In the genomic region with DNA sequence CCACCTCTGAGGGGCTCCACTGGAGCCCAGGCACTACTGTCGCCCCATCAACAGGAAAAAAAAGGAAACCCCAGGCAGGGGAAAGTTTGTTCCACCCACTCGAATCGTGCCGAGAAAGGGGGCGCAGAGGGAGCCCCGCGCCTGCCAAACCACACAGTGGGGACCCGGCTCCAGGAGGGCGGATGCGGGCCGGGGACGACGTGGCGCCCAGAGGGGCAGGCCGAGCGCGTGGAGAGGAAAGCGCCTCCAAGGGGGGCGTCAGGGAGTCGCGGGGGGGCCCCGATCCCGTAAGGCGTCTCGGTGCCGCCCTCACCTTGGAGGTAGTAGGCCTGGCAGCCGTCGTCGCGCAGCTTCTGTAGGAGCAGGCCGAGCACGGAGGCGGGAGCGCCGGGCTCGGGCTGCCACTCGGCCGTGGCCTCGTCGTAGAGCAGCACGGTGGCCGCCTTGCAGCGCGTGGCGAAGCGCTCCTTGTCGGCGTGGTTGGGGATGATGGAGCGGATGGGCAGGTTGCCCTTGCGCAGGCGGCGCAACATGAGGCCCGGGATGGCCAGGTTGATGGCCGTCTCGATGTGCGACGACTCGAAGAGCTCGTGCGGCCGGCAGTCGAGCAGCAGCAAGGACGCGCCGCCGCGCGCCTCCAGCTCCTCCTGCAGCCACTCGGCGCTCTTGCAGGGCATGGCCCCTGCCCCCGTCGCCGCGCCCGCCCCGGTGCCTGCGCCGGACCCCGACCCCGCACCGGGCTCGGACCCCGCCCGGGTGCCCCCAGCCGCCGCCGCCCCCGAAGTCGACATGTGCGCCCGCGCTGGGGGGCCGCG, we compare ENCODE assay signal across 1 cellular context.
TF ChIP-seq lines count a peak whose summit lies in the region.

No MANE protein-coding gene starts in this region.

TF ChIP-seq in WTC11, 78 proteins besides CTCF, POLR2A, EP300 and RAD21 (continued from another document and continues in another):
- TF ChIP-seq ZNF512 (CRISPR knock-in tag; IDR thresholded peaks at IDR 0.05; ENCODE audit: borderline replicate concordance) = no peak
- TF ChIP-seq AR (CRISPR knock-in tag; IDR thresholded peaks at IDR 0.05) = no peak
- no peak for TF ChIP-seq GTF2I (CRISPR knock-in tag; conservative IDR thresholded peaks at IDR 0.05)
- TF ChIP-seq ZNF317 (CRISPR knock-in tag; IDR thresholded peaks at IDR 0.05; ENCODE audit: borderline replicate concordance, low read depth) = 0 out of 2 replicates have a peak, but pooled peaks have one; percentile 22
- no peak for TF ChIP-seq RORB (CRISPR knock-in tag; IDR thresholded peaks at IDR 0.05)
- TF ChIP-seq FOXK1 (CRISPR knock-in tag; IDR thresholded peaks at IDR 0.05) = peak; percentile 77
- TF ChIP-seq SMAD3 (CRISPR knock-in tag; IDR thresholded peaks at IDR 0.05; ENCODE audit: borderline replicate concordance) = no peak
- TF ChIP-seq JUN (CRISPR knock-in tag; IDR thresholded peaks at IDR 0.05) = peak; percentile 88; the same call in 1 of the 2 replicates
- TF ChIP-seq ZNF219 (CRISPR knock-in tag; IDR thresholded peaks at IDR 0.05; ENCODE audit: borderline replicate concordance) = peak; percentile 38; the same call in 1 of the 2 replicates
- peak; percentile 93 for TF ChIP-seq FOXP1 (CRISPR knock-in tag; IDR thresholded peaks at IDR 0.05; ENCODE audit: borderline replicate concordance)
- peak; percentile 71; the same call in 1 of the 2 replicates for TF ChIP-seq ZBTB21 (CRISPR knock-in tag; IDR thresholded peaks at IDR 0.05; ENCODE audit: borderline replicate concordance)
- peak; percentile 88 for TF ChIP-seq MAX (CRISPR knock-in tag; IDR thresholded peaks at IDR 0.05)
- TF ChIP-seq ZMAT4 (CRISPR knock-in tag; IDR thresholded peaks at IDR 0.05) = no peak
- TF ChIP-seq JAZF1 (CRISPR knock-in tag; IDR thresholded peaks at IDR 0.05) = no peak
- TF ChIP-seq, protein P1, sequence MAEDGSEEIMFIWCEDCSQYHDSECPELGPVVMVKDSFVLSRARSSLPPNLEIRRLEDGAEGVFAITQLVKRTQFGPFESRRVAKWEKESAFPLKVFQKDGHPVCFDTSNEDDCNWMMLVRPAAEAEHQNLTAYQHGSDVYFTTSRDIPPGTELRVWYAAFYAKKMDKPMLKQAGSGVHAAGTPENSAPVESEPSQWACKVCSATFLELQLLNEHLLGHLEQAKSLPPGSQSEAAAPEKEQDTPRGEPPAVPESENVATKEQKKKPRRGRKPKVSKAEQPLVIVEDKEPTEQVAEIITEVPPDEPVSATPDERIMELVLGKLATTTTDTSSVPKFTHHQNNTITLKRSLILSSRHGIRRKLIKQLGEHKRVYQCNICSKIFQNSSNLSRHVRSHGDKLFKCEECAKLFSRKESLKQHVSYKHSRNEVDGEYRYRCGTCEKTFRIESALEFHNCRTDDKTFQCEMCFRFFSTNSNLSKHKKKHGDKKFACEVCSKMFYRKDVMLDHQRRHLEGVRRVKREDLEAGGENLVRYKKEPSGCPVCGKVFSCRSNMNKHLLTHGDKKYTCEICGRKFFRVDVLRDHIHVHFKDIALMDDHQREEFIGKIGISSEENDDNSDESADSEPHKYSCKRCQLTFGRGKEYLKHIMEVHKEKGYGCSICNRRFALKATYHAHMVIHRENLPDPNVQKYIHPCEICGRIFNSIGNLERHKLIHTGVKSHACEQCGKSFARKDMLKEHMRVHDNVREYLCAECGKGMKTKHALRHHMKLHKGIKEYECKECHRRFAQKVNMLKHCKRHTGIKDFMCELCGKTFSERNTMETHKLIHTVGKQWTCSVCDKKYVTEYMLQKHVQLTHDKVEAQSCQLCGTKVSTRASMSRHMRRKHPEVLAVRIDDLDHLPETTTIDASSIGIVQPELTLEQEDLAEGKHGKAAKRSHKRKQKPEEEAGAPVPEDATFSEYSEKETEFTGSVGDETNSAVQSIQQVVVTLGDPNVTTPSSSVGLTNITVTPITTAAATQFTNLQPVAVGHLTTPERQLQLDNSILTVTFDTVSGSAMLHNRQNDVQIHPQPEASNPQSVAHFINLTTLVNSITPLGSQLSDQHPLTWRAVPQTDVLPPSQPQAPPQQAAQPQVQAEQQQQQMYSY (CRISPR knock-in tag; IDR thresholded peaks at IDR 0.05) = 0 out of 2 replicates have a peak, but pooled peaks have one; percentile 7
- TF ChIP-seq PRRX2 (CRISPR knock-in tag; IDR thresholded peaks at IDR 0.05) = no peak
- TF ChIP-seq, protein P2, sequence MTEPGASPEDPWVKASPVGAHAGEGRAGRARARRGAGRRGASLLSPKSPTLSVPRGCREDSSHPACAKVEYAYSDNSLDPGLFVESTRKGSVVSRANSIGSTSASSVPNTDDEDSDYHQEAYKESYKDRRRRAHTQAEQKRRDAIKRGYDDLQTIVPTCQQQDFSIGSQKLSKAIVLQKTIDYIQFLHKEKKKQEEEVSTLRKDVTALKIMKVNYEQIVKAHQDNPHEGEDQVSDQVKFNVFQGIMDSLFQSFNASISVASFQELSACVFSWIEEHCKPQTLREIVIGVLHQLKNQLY (CRISPR knock-in tag; IDR thresholded peaks at IDR 0.05) = no peak
- TF ChIP-seq USF2 (CRISPR knock-in tag; IDR thresholded peaks at IDR 0.05) = 0 out of 2 replicates have a peak, but pooled peaks have one; percentile 40
- TF ChIP-seq, protein P3, sequence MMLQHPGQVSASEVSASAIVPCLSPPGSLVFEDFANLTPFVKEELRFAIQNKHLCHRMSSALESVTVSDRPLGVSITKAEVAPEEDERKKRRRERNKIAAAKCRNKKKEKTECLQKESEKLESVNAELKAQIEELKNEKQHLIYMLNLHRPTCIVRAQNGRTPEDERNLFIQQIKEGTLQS (CRISPR knock-in tag; conservative IDR thresholded peaks at IDR 0.05) = 0 out of 2 replicates have a peak, but pooled peaks have one; percentile 58
- TF ChIP-seq FOXP4 (CRISPR knock-in tag; IDR thresholded peaks at IDR 0.05) = peak; percentile 95
- no peak for TF ChIP-seq ATF2 (CRISPR knock-in tag; IDR thresholded peaks at IDR 0.05; ENCODE audit: borderline replicate concordance, low read depth)
- TF ChIP-seq, protein P4, sequence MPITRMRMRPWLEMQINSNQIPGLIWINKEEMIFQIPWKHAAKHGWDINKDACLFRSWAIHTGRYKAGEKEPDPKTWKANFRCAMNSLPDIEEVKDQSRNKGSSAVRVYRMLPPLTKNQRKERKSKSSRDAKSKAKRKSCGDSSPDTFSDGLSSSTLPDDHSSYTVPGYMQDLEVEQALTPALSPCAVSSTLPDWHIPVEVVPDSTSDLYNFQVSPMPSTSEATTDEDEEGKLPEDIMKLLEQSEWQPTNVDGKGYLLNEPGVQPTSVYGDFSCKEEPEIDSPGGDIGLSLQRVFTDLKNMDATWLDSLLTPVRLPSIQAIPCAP (CRISPR knock-in tag; IDR thresholded peaks at IDR 0.05) = peak; percentile 80; the same call in 1 of the 2 replicates
- no peak; the same call in 1 of the 2 replicates for TF ChIP-seq MYBL2 (CRISPR knock-in tag; IDR thresholded peaks at IDR 0.05)
- TF ChIP-seq, protein P5, sequence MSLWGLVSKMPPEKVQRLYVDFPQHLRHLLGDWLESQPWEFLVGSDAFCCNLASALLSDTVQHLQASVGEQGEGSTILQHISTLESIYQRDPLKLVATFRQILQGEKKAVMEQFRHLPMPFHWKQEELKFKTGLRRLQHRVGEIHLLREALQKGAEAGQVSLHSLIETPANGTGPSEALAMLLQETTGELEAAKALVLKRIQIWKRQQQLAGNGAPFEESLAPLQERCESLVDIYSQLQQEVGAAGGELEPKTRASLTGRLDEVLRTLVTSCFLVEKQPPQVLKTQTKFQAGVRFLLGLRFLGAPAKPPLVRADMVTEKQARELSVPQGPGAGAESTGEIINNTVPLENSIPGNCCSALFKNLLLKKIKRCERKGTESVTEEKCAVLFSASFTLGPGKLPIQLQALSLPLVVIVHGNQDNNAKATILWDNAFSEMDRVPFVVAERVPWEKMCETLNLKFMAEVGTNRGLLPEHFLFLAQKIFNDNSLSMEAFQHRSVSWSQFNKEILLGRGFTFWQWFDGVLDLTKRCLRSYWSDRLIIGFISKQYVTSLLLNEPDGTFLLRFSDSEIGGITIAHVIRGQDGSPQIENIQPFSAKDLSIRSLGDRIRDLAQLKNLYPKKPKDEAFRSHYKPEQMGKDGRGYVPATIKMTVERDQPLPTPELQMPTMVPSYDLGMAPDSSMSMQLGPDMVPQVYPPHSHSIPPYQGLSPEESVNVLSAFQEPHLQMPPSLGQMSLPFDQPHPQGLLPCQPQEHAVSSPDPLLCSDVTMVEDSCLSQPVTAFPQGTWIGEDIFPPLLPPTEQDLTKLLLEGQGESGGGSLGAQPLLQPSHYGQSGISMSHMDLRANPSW (CRISPR knock-in tag; conservative IDR thresholded peaks at IDR 0.05; ENCODE audit: low read depth) = 0 out of 2 replicates have a peak, but pooled peaks have one; percentile 76
- TF ChIP-seq ELF4 (CRISPR knock-in tag; IDR thresholded peaks at IDR 0.05; ENCODE audit: low read depth) = no peak
- no peak for TF ChIP-seq OVOL2 (CRISPR knock-in tag; IDR thresholded peaks at IDR 0.05; ENCODE audit: borderline replicate concordance)
- TF ChIP-seq CREB1 (CRISPR knock-in tag; IDR thresholded peaks at IDR 0.05) = peak; percentile 59; the same call in 1 of the 2 replicates
- peak; percentile 79; the same call in 1 of the 2 replicates for TF ChIP-seq TP53 (CRISPR knock-in tag; IDR thresholded peaks at IDR 0.05)
- TF ChIP-seq NR1H2 (CRISPR knock-in tag; IDR thresholded peaks at IDR 0.05) = no peak
- TF ChIP-seq NFYB (CRISPR knock-in tag; conservative IDR thresholded peaks at IDR 0.05; ENCODE audit: low read depth) = peak; percentile 36; the same call in 1 of the 2 replicates
- no peak for TF ChIP-seq SMAD4 (CRISPR knock-in tag; IDR thresholded peaks at IDR 0.05)
